ENCODE assay signal across 9 cellular contexts in the genomic region with DNA sequence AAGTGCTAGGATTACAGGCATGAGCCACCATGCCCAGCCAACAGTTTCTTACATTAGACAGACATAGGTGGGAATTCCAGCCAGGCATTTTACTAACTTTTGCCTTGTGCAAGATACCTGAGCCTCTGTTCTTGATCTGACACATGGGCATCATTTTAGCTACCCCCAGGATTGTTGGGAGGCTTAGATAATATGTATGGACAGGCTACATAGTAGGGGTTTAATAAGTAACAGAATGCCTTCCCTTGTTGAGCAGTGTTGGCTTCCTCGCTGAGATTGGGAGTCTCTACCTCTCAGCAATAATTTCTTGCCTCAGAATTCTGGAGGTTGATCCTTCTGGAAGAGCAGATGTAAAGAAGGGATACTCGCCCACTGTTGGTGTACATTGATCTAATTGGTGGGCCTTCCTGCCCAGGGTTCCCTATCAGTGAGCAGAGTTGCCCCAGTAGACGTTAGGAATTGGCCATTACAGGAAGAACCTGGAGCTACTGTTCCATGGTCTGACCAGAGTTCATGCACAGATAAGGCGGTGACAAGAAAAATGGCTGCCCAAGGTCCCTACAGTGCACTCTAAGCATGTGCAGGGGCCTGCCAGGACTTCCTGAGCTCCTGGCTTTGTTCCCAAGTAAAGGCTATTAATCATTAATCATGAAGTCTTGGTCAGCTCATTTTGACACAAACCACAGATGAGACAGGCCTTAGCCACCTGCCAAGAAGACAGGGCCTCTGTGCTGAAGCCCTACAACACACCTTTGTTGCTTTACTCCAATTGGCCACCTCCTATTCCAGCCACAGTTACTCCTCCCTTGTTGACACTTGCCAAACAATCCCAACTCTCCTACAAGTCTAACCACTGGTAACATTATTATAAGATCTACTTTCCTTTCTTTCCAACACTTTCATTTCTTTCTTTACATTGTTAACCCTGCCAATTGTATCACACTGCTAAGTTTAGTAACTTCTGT. TPM values are rescaled to one million over a fixed set of nuclear protein-coding genes. Genes with fewer than 3 reads are reported as not detected.
DNase-seq lines count a peak whose midpoint lies in the region; ATAC-seq and FAIRE-seq lines count a peak whose summit lies in the region.
"Had no signal": no experiment of that assay in that cellular context is flagged by ENCODE, and none has a peak within 500 bp of the region (broad histone marks: within the 10 kb centered on the region; RNA-seq: fewer than 3 reads in every experiment).

No MANE protein-coding gene starts in this region.

- no peak for DNase-seq in activated CD4-positive, alpha-beta T cell treated with anti-CD3 and anti-CD28 coated beads for 36 hours
- no peak for DNase-seq in activated CD4-positive, alpha-beta T cell treated with anti-CD3 and anti-CD28 coated beads for 4 hours
- DNase-seq in NCI-H226 (peak; percentile 66), epithelial cell of prostate (ENCODE audit: low read depth, low spot score) (peak; percentile 83), small intestine (peak; percentile 99), hepatic stellate cell (ENCODE audit: low spot score) (no peak), cerebellar nuclear complex (lab: John Stamatoyannopoulos, UW) (no peak)
- DNase-seq: activated CD4-positive, alpha-beta memory T cell treated with anti-CD3 and anti-CD28 coated beads for 36 hours had no signal

- no peak for ATAC-seq in activated CD4-positive, alpha-beta T cell treated with anti-CD3 and anti-CD28 coated beads for 36 hours
- ATAC-seq in GM18858 (IDR thresholded peaks at IDR 0.05; ENCODE audit: unreplicated experiment): no peak

- POLR2A ChIA-PET in activated CD4-positive, alpha-beta T cell treated with anti-CD3 and anti-CD28 coated beads for 36 hours (lab: Charles Lee): no interaction called here

- CTCF ChIA-PET in activated CD4-positive, alpha-beta T cell treated with anti-CD3 and anti-CD28 coated beads for 36 hours (lab: Charles Lee): interaction anchor here (1.0 kb wide), 1 partner anchor 15 kb away, joined by 3 read pairs; no protein-coding TSS in a partner anchor

- no peaks in the 10 kb centered on the region for H3K9me3 ChIP-seq in small intestine (ENCODE audit: control insufficient read depth, low read depth)

- H3K36me3 ChIP-seq in small intestine (ENCODE audit: control insufficient read depth in 2 of 2, insufficient read depth in 2 of 2, low read length in 2 of 2): peaks cover 3% of the 10 kb centered on the region in 2 donors

- no peak for FAIRE-seq in small intestine (lab: Jason Lieb, UNC)

- no peaks in the 10 kb centered on the region for H3K27me3 Mint-ChIP-seq in activated CD4-positive, alpha-beta T cell treated with anti-CD3 and anti-CD28 coated beads for 36 hours
- H3K27me3 Mint-ChIP-seq: activated CD4-positive, alpha-beta memory T cell treated with anti-CD3 and anti-CD28 coated beads for 36 hours had no signal

- no peak overlapping the region for H3K4me3 ChIP-seq in small intestine (ENCODE audit: low read depth in 1 of 2, low read length in 2 of 2)

- H3K27ac ChIP-seq in epithelial cell of prostate (peak overlapping the region; percentile 66), small intestine (ENCODE audit: low read depth in 1 of 2, low read length in 1 of 2) (peak overlapping the region; percentile 90 to 92)

- H3K27ac Mint-ChIP-seq in activated CD4-positive, alpha-beta T cell treated with anti-CD3 and anti-CD28 coated beads for 36 hours: peak overlapping the region; percentile 42
- H3K27ac Mint-ChIP-seq: activated CD4-positive, alpha-beta memory T cell treated with anti-CD3 and anti-CD28 coated beads for 36 hours had no signal

- no peaks in the 10 kb centered on the region for H3K27me3 ChIP-seq in small intestine (ENCODE audit: control insufficient read depth in 2 of 2, insufficient read depth in 2 of 2, low read length in 2 of 2)

- no peak overlapping the region for H3K4me3 Mint-ChIP-seq in activated CD4-positive, alpha-beta T cell treated with anti-CD3 and anti-CD28 coated beads for 36 hours
- H3K4me3 Mint-ChIP-seq: activated CD4-positive, alpha-beta memory T cell treated with anti-CD3 and anti-CD28 coated beads for 36 hours had no signal

- intact Hi-C loops in activated CD4-positive, alpha-beta T cell treated with anti-CD3 and anti-CD28 coated beads for 36 hours (cut with DNase I, micrococcal nuclease): no loop called here

- peaks cover 7 to 16% of the 10 kb centered on the region in 2 donors for H3K4me1 ChIP-seq in small intestine (ENCODE audit: control insufficient read depth in 2 of 2, insufficient read depth in 1 of 2, low read depth in 1 of 2, low read length in 1 of 2)

- peaks cover 3% of the 10 kb centered on the region for H3K9me3 Mint-ChIP-seq in activated CD4-positive, alpha-beta T cell treated with anti-CD3 and anti-CD28 coated beads for 36 hours (ENCODE audit: low read depth)
- H3K9me3 Mint-ChIP-seq: activated CD4-positive, alpha-beta memory T cell treated with anti-CD3 and anti-CD28 coated beads for 36 hours had no signal

- peaks cover 25% of the 10 kb centered on the region for H3K36me3 Mint-ChIP-seq in activated CD4-positive, alpha-beta T cell treated with anti-CD3 and anti-CD28 coated beads for 36 hours (ENCODE audit: low read depth)

- 13 to 45% (median 23%) methylated on average over 4 of the region's 4 CpGs for WGBS in small intestine, 3 donors

- H3K4me1 Mint-ChIP-seq in activated CD4-positive, alpha-beta T cell treated with anti-CD3 and anti-CD28 coated beads for 36 hours: peaks cover 63% of the 10 kb centered on the region

RNA-seq across cellular contexts. Expression of gene IL17RE, which starts 5.0 kb away (rescaled TPM):
- 1 to 10 TPM; 2.3 to 3.1 TPM for total RNA-seq in activated CD4-positive, alpha-beta T cell treated with anti-CD3 and anti-CD28 coated beads for 36 hours
- 10 to 100 TPM; 31.3 to 59.3 (median 41.4) TPM for polyA plus RNA-seq in small intestine

RNA-seq across cellular contexts. Expression of gene JAGN1, which starts 7.3 kb away (rescaled TPM):
- total RNA-seq in activated CD4-positive, alpha-beta T cell treated with anti-CD3 and anti-CD28 coated beads for 36 hours: 10 to 100 TPM; 27.1 to 33.0 TPM
- polyA plus RNA-seq in small intestine: 10 to 100 TPM; 49.0 to 56.8 (median 54.9) TPM

RNA-seq across cellular contexts. Expression of gene CIDEC, which starts 17.6 kb away (rescaled TPM):
- total RNA-seq in activated CD4-positive, alpha-beta T cell treated with anti-CD3 and anti-CD28 coated beads for 36 hours: not detected
- 100 to 1,000 TPM in 2 of 3 donors, 10 to 100 TPM in 1; 62.5 to 748 (median 557) TPM for polyA plus RNA-seq in small intestine
- total RNA-seq: activated CD4-positive, alpha-beta memory T cell treated with anti-CD3 and anti-CD28 coated beads for 36 hours had no signal

RNA-seq across cellular contexts. Expression of gene IL17RC, which starts 19.2 kb away (rescaled TPM):
- total RNA-seq in activated CD4-positive, alpha-beta T cell treated with anti-CD3 and anti-CD28 coated beads for 36 hours: under 1 TPM; 0.25 to 0.50 TPM
- 10 to 100 TPM; 35.7 to 96.2 (median 45.0) TPM for polyA plus RNA-seq in small intestine

RNA-seq across cellular contexts. Expression of gene CRELD1, which starts 35.9 kb away (rescaled TPM):
- 10 to 100 TPM; 12.6 to 14.7 TPM for total RNA-seq in activated CD4-positive, alpha-beta T cell treated with anti-CD3 and anti-CD28 coated beads for 36 hours
- polyA plus RNA-seq in small intestine: 10 to 100 TPM; 16.2 to 34.3 (median 30.0) TPM

Comparison
In these comparisons a context has a peak if more than half of its experiments do, and no peak if none do; other contexts are left out.
1. DNase-seq: peak in NCI-H226 (single experiment), epithelial cell of prostate (single experiment) and small intestine (single experiment); none in activated CD4-positive, alpha-beta T cell treated with anti-CD3 and anti-CD28 coated beads for 36 hours (single experiment), activated CD4-positive, alpha-beta T cell treated with anti-CD3 and anti-CD28 coated beads for 4 hours (0 of 2), hepatic stellate cell (single experiment) and cerebellar nuclear complex (0 of 2).